ENCODE assay signal across 8 cellular contexts in the genomic region with DNA sequence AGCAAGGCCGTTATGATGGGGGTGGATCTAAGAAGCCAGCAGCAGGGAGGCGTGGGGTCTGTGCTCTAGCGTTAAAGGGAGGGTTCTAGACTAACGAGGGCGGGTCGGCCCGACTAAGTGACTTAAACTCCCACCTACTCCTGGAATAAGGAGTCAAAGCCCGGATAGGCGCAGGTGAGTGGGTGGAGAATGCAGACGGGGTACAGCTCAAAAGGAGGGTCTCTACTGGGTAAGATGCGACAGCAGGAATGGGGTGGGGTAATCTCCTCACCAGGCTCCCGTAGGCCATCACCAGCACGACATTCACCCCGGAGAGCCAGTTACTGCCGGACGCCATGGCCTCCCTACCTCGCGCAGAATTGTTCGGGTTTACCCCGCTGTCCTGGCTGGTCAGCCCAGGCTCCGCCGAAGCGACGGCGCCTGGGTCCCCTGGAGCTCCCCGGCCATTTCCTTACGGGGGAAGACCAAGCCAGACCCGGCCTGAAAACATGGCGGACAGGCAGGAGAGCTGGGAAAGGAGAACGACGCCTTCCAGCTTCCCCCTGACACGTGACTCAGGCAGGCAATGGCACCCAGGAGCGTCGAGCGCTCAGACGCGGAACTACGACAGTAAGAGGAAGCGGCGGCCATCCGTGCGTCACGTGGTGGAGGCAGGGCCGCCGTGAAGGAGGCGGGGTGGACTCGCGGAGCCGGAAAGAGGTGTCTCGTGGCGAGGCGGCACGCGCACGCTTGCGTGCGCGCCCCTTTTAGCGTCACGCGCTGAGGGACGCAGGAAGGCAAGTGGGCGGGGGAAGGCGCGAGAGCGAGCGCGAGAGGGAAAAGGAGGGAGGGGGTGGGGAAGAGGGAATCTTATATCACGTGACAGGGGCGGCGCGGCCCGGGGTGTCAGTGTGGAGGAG. TPM values are rescaled to one million over a fixed set of nuclear protein-coding genes. Genes with fewer than 3 reads are reported as not detected.
DNase-seq lines count a peak whose midpoint lies in the region; ATAC-seq, FAIRE-seq and TF ChIP-seq lines count a peak whose summit lies in the region.

A gene with protein sequence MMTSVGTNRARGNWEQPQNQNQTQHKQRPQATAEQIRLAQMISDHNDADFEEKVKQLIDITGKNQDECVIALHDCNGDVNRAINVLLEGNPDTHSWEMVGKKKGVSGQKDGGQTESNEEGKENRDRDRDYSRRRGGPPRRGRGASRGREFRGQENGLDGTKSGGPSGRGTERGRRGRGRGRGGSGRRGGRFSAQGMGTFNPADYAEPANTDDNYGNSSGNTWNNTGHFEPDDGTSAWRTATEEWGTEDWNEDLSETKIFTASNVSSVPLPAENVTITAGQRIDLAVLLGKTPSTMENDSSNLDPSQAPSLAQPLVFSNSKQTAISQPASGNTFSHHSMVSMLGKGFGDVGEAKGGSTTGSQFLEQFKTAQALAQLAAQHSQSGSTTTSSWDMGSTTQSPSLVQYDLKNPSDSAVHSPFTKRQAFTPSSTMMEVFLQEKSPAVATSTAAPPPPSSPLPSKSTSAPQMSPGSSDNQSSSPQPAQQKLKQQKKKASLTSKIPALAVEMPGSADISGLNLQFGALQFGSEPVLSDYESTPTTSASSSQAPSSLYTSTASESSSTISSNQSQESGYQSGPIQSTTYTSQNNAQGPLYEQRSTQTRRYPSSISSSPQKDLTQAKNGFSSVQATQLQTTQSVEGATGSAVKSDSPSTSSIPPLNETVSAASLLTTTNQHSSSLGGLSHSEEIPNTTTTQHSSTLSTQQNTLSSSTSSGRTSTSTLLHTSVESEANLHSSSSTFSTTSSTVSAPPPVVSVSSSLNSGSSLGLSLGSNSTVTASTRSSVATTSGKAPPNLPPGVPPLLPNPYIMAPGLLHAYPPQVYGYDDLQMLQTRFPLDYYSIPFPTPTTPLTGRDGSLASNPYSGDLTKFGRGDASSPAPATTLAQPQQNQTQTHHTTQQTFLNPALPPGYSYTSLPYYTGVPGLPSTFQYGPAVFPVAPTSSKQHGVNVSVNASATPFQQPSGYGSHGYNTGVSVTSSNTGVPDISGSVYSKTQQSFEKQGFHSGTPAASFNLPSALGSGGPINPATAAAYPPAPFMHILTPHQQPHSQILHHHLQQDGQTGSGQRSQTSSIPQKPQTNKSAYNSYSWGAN (plus strand): TSS at position 885 of the 899 bp plus-strand sequence. CDS start 4,169 bp downstream, outside the sequence.

- intact Hi-C loops in Calu3 (cut with micrococcal nuclease; ENCODE audit: unreplicated experiment), result no loop called here

- peaks cover 71% of the 10 kb centered on the region for H3K36me3 Mint-ChIP-seq in Calu3 (ENCODE audit: insufficient read depth, unreplicated experiment)

- H3K4me1 ChIP-seq in HUES64 (ENCODE audit: insufficient read depth, low read length) (peaks cover 29% of the 10 kb centered on the region), OCI-LY1 (ENCODE audit: insufficient read depth, low read length, severe bottlenecking) (peaks cover 46% of the 10 kb centered on the region), mesodermal cell (ENCODE audit: control insufficient read depth, insufficient read depth, low read length, poor library complexity, severe bottlenecking) (no peaks in the 10 kb centered on the region)

- no peak within 1 kb of the TSS for H2AFZ ChIP-seq in OCI-LY1 (ENCODE audit: low read length)

- WGBS in HUES64, result under 1% methylated on average over 73 of the region's 73 CpGs
- WGBS in mesodermal cell (ENCODE audit: insufficient coverage in 2 of 2), 2 experiments, result 0% methylated on average over 45 to 52 of the region's 73 CpGs

- peak within 1 kb of the TSS; percentile 84 for H3K4me2 ChIP-seq in OCI-LY1 (ENCODE audit: low read length)

- peak within 1 kb of the TSS; percentile 80 for H3K4me3 Mint-ChIP-seq in Calu3 (ENCODE audit: low read depth, unreplicated experiment)

- peak within 1 kb of the TSS; percentile 99 for H3K9ac ChIP-seq in HUES64 (ENCODE audit: low read depth, low read length)
- H3K9ac ChIP-seq in OCI-LY1 (ENCODE audit: low read length), result peak within 1 kb of the TSS; percentile 97

- TF ChIP-seq CTCF in Calu3 (IDR thresholded peaks at IDR 0.05; ENCODE audit: unreplicated experiment), result no peak
- TF ChIP-seq CTCF in OCI-LY1 (IDR thresholded peaks at IDR 0.05; ENCODE audit: low read length), result no peak

- H3K4me3 ChIP-seq in HUES64 (ENCODE audit: low read length) (peak within 1 kb of the TSS; percentile 91), OCI-LY1 (ENCODE audit: low read depth, low read length, poor library complexity, severe bottlenecking) (peak within 1 kb of the TSS; percentile 91), mesodermal cell (ENCODE audit: extremely low read depth, insufficient read depth, low read length, poor library complexity, severe bottlenecking) (peak within 1 kb of the TSS; percentile 91)

- peaks cover 35% of the 10 kb centered on the region for H3K4me1 Mint-ChIP-seq in Calu3 (ENCODE audit: low read depth, unreplicated experiment)

- ATAC-seq in GM21447 (IDR thresholded peaks at IDR 0.05; ENCODE audit: unreplicated experiment), result peak; percentile 89

- no peaks in the 10 kb centered on the region for H3K9me3 Mint-ChIP-seq in Calu3 (ENCODE audit: low read depth, unreplicated experiment)

- H3K27ac ChIP-seq in HUES64 (ENCODE audit: low read depth, low read length) (peak within 1 kb of the TSS; percentile 100), OCI-LY1 (ENCODE audit: low read depth, low read length, poor library complexity, severe bottlenecking) (peak within 1 kb of the TSS; percentile 74), mesodermal cell (ENCODE audit: low read depth, low read length, severe bottlenecking) (peak within 1 kb of the TSS; percentile 98)

- H3K36me3 ChIP-seq in HUES64 (ENCODE audit: insufficient read depth, low read length) (peaks cover 47% of the 10 kb centered on the region), OCI-LY1 (ENCODE audit: insufficient read depth, low read length) (peaks cover 64% of the 10 kb centered on the region), mesodermal cell (ENCODE audit: control insufficient read depth, insufficient read depth, low read length) (peaks cover 48% of the 10 kb centered on the region)

- CTCF ChIA-PET in Calu3 (lab: Charles Lee), result interaction anchor here (0.5 to 1.0 kb wide), 5 partner anchors 16 to 1060 kb away, joined by 3 to 7 read pairs (median 4); no protein-coding TSS in a partner anchor

- DNase-seq in Calu3, result peak; percentile 99
- DNase-seq in activated CD8-positive, alpha-beta memory T cell treated with anti-CD3 and anti-CD28 coated beads, Interleukin-2, amount 50 U/mL, for 4 hours, result peak; percentile 99
- DNase-seq in stimulated activated CD8-positive, alpha-beta memory T cell treated with anti-CD3 and anti-CD28 coated beads, Interleukin-15, amount 100 ng/mL, for 4 hours (ENCODE audit: low read depth in 2 of 2), result peak; percentile 97 to 98

- H4K20me1 ChIP-seq in OCI-LY1 (ENCODE audit: insufficient read depth, low read length), result no peaks in the 10 kb centered on the region

- peaks cover 73% of the 10 kb centered on the region for H3K79me2 ChIP-seq in OCI-LY1 (ENCODE audit: insufficient read depth, low read length)

- peak within 1 kb of the TSS; percentile 88 for H3K27ac Mint-ChIP-seq in Calu3 (ENCODE audit: unreplicated experiment)

- no peaks in the 10 kb centered on the region for H3K9me3 ChIP-seq in HUES64 (ENCODE audit: insufficient read depth, low read depth, low read length)
- no peaks in the 10 kb centered on the region for H3K9me3 ChIP-seq in OCI-LY1 (ENCODE audit: low read length)
- no peaks in the 10 kb centered on the region for H3K9me3 ChIP-seq in mesodermal cell (ENCODE audit: control insufficient read depth, low read length)

- H3F3A ChIP-seq in OCI-LY1 (ENCODE audit: insufficient read depth, low read length), result no peaks in the 10 kb centered on the region

- H3K27me3 Mint-ChIP-seq in Calu3 (ENCODE audit: unreplicated experiment), result no peaks in the 10 kb centered on the region

- peak; percentile 98 for FAIRE-seq in endometrium (lab: Jason Lieb, UNC)

- no peaks in the 10 kb centered on the region for H3K9me2 ChIP-seq in OCI-LY1 (ENCODE audit: low read depth, low read length)

- no TSS peak for BruUV-seq in Calu3 (replicated peaks; lab: Mats Ljungman, UMichigan)

- H3K27me3 ChIP-seq in HUES64 (ENCODE audit: insufficient read depth, low read length) (no peaks in the 10 kb centered on the region), OCI-LY1 (ENCODE audit: insufficient read depth, low read length) (no peaks in the 10 kb centered on the region)

RNA-seq across cellular contexts. Expression of the gene that starts here (rescaled TPM):
- 245 and 250 TPM in 2 replicates for total RNA-seq in Calu3 (2022)
- polyA plus RNA-seq in HUES64 (2013, experiment 1 of 2), result 166 TPM
- 150 TPM for polyA plus RNA-seq in HUES64 (2013, experiment 2 of 2)
- 151 TPM for polyA plus RNA-seq in mesodermal cell (2013, experiment 1 of 2)
- 131 TPM for polyA plus RNA-seq in mesodermal cell (2013, experiment 2 of 2)

Comparison
In these comparisons a context has a peak if more than half of its experiments do, and no peak if none do; other contexts are left out.
1. Peak in every context shown above with its lines: DNase-seq, ATAC-seq, H3K4me3 ChIP-seq and H3K27ac ChIP-seq.